Comparison of ENCODE assay signal across 15 cellular contexts in genomic region chr5:56985941-56986630, GRCh38. TPM values are rescaled to one million over a fixed set of nuclear protein-coding genes. Genes with fewer than 3 reads are reported as not detected.
DNase-seq lines count a peak whose midpoint lies in the region; ATAC-seq, FAIRE-seq and TF ChIP-seq lines count a peak whose summit lies in the region.
"Had no signal": no experiment of that assay in that cellular context is flagged by ENCODE, and none has a peak within 500 bp of the region (broad histone marks: within the 10 kb centered on the region; RNA-seq: fewer than 3 reads in every experiment).

No MANE protein-coding gene starts in this region.

- peak overlapping the region in 10 of 11 experiments; percentile 12 to 73 (median 64); a peak in 19 of 22 replicates for H3K27ac ChIP-seq in BLaER1 treated with 17β-estradiol and CSF1 and Interleukin-3, amounts not matched to agents 10 nM and 100 nM
- no peak overlapping the region for H3K27ac ChIP-seq in left lung
- H3K27ac ChIP-seq: parathyroid adenoma had no signal

- FAIRE-seq in urothelium cell line (lab: Jason Lieb, UNC) = no peak

- H3K9me3 ChIP-seq in BLaER1 treated with 17β-estradiol and CSF1 and Interleukin-3, amounts not matched to agents 10 nM and 100 nM (replicated peaks in 1 of 11) = peaks cover 0 to 1% (median 0%) of the 10 kb centered on the region in 11 experiments; a peak in 1 of 22 replicates
- H3K9me3 ChIP-seq in left lung = no peaks in the 10 kb centered on the region

- H3K9ac ChIP-seq in BLaER1 treated with 17β-estradiol and CSF1 and Interleukin-3, amounts not matched to agents 10 nM and 100 nM = peak overlapping the region in 4 of 11 experiments; percentile 1 to 36 (median 20); a peak in 2 of 22 replicates
- H3K9ac ChIP-seq: parathyroid adenoma had no signal

- no peaks in the 10 kb centered on the region for H4K20me1 ChIP-seq in BLaER1 treated with 17β-estradiol and CSF1 and Interleukin-3, amounts not matched to agents 10 nM and 100 nM

- DNase-seq in RPMI8226 = peak; percentile 60
- no peak for DNase-seq in T-helper 9 cell
- DNase-seq in urothelium cell line (ENCODE audit: low spot score) = no peak
- no peak for DNase-seq in left lung
- DNase-seq: activated CD4-positive, alpha-beta T cell treated with anti-CD3 and anti-CD28 coated beads, Interleukin-2, amount 50 U/mL, for 48 hours; activated naive CD8-positive, alpha-beta T cell treated with anti-CD3 and anti-CD28 coated beads, Interleukin-2, amount 10 ng/mL, durations not matched to agents 7 days and 5 days; GF-D8; Right ventricle myocardium superior; stimulated activated CD4-positive, alpha-beta T cell treated with anti-CD3 and anti-CD28 coated beads, Interleukin-4, amount 100 ng/mL, for 4 hours; substantia nigra had no signal

- peaks cover 17 to 54% (median 43%) of the 10 kb centered on the region in 10 experiments for H3K4me1 ChIP-seq in BLaER1 treated with 17β-estradiol and CSF1 and Interleukin-3, amounts not matched to agents 10 nM and 100 nM
- H3K4me1 ChIP-seq in left lung = no peaks in the 10 kb centered on the region

- no peak overlapping the region for H3K4me3 ChIP-seq in BLaER1 treated with 17β-estradiol and CSF1 and Interleukin-3, amounts not matched to agents 10 nM and 100 nM
- no peak overlapping the region for H3K4me3 ChIP-seq in left lung

- intact Hi-C loops in left lung (cut with DNase I) = no loop called here

- H3K4me2 ChIP-seq in BLaER1 treated with 17β-estradiol and CSF1 and Interleukin-3, amounts not matched to agents 10 nM and 100 nM = peak overlapping the region; percentile 53 to 77 (median 65)

- no peak for TF ChIP-seq CTCF in left lung (IDR thresholded peaks at IDR 0.05)

- peak; percentile 55 for ATAC-seq in GM19467 (IDR thresholded peaks at IDR 0.05; ENCODE audit: unreplicated experiment)
- ATAC-seq in HG03139 (IDR thresholded peaks at IDR 0.05; ENCODE audit: unreplicated experiment) = peak; percentile 60
- ATAC-seq in HG02678 (IDR thresholded peaks at IDR 0.05; ENCODE audit: unreplicated experiment) = no peak
- ATAC-seq in left lung = no peak

- no peaks in the 10 kb centered on the region for H3K36me3 ChIP-seq in BLaER1 treated with 17β-estradiol and CSF1 and Interleukin-3, amounts not matched to agents 10 nM and 100 nM
- H3K36me3 ChIP-seq in left lung = no peaks in the 10 kb centered on the region

- H3K27me3 ChIP-seq in BLaER1 treated with 17β-estradiol and CSF1 and Interleukin-3, amounts not matched to agents 10 nM and 100 nM = no peaks in the 10 kb centered on the region
- H3K27me3 ChIP-seq in left lung = no peaks in the 10 kb centered on the region

RNA-seq across cellular contexts. Expression of gene MIER3, which starts 34.2 kb away (rescaled TPM):
- total RNA-seq in left lung = 10 to 100 TPM; 16.6 to 18.5 TPM

Comparison
In these comparisons a context has a peak if more than half of its experiments do, and no peak if none do; other contexts are left out.
1. H3K27ac ChIP-seq: peak in BLaER1 treated with 17β-estradiol and CSF1 and Interleukin-3, amounts not matched to agents 10 nM and 100 nM (10 of 11); none in left lung (0 of 2).
2. ATAC-seq: peak in GM19467 (single experiment) and HG03139 (single experiment); none in HG02678 (single experiment) and left lung (single experiment).